ENCODE assay signal across 22 cellular contexts in genomic region chr10:63801139-63801538, GRCh38.
DNase-seq lines count a peak whose midpoint lies in the region; ATAC-seq and TF ChIP-seq lines count a peak whose summit lies in the region.
"Had no signal": no experiment of that assay in that cellular context is flagged by ENCODE, and none has a peak within 500 bp of the region (broad histone marks: within the 10 kb centered on the region; RNA-seq: fewer than 3 reads in every experiment).

No MANE protein-coding gene starts in this region.

- DNase-seq in Right ventricle myocardium superior, result no peak
- no peak for DNase-seq in left cardiac atrium
- DNase-seq in left ventricle myocardium superior, result no peak
- no peak for DNase-seq in Right ventricle myocardium inferior (ENCODE audit: missing footprints)
- no peak for DNase-seq in tibial artery
- no peak for DNase-seq in NCI-H128 (lab: John Stamatoyannopoulos, UW; ENCODE audit: unreplicated experiment)
- DNase-seq: AML-193; Caco-2; CD4-positive, alpha-beta T cell; DMS153; DMS79; GDM1; GOT3; H7; HFFc6 had no signal

- peak overlapping the region; percentile 59 to 68 for H3K27ac ChIP-seq in tibial artery
- H3K27ac ChIP-seq: 22Rv1, A549, C4-2B, HL-60 had no signal

- no peaks in the 10 kb centered on the region for H3K27me3 Mint-ChIP-seq in nephron (ENCODE audit: low read depth)
- H3K27me3 Mint-ChIP-seq: CD4-positive, alpha-beta T cell had no signal

- intact Hi-C loops in Right ventricle myocardium superior (cut with DNase I), result no loop called here
- intact Hi-C loops in left cardiac atrium (cut with DNase I), result no loop called here
- intact Hi-C loops in left ventricle myocardium superior (cut with micrococcal nuclease), result loop anchor here (2.0 kb wide), 1 partner anchor 32 kb away; no protein-coding TSS in a partner anchor
- intact Hi-C loops in Right ventricle myocardium inferior (cut with DNase I), result loop anchor here (1.0 kb wide), 1 partner anchor 18 kb away; no protein-coding TSS in a partner anchor
- intact Hi-C loops in tibial artery (cut with DNase I; ENCODE audit: low total_unique reads), result loop anchor here (5.0 kb wide), 1 partner anchor 79 kb away; no protein-coding TSS in a partner anchor

- H3K36me3 ChIP-seq in tibial artery, result no peaks in the 10 kb centered on the region

- peaks cover 23% of the 10 kb centered on the region for H3K4me1 Mint-ChIP-seq in nephron

- H3K4me3 Mint-ChIP-seq in nephron, result no peak overlapping the region
- H3K4me3 Mint-ChIP-seq: CD4-positive, alpha-beta T cell; HFFc6 had no signal

- ATAC-seq in Right ventricle myocardium superior (ENCODE audit: poor library complexity) (peak; percentile 54), left cardiac atrium (no peak), left ventricle myocardium superior (peak; percentile 16), Right ventricle myocardium inferior (no peak), GM18498 (IDR thresholded peaks at IDR 0.05; ENCODE audit: unreplicated experiment) (no peak)
- ATAC-seq: A549, HCT116 had no signal

- peaks cover 5% of the 10 kb centered on the region for H3K9me3 Mint-ChIP-seq in nephron
- H3K9me3 Mint-ChIP-seq: HFFc6 had no signal

- no peak for TF ChIP-seq CTCF in nephron (IDR thresholded peaks at IDR 0.05; ENCODE audit: unreplicated experiment in 3 of 3)
- no peak for TF ChIP-seq CTCF in tibial artery (IDR thresholded peaks at IDR 0.05)

- H3K9me3 ChIP-seq in tibial artery, result no peaks in the 10 kb centered on the region

- H3K36me3 Mint-ChIP-seq in nephron (ENCODE audit: low read depth), result no peaks in the 10 kb centered on the region

- no peak overlapping the region for H3K4me3 ChIP-seq in tibial artery
- H3K4me3 ChIP-seq: A549 had no signal

- no peaks in the 10 kb centered on the region for H3K27me3 ChIP-seq in tibial artery

- peak overlapping the region; percentile 48 to 58 (median 57) for H3K27ac Mint-ChIP-seq in nephron
- H3K27ac Mint-ChIP-seq: CD4-positive, alpha-beta T cell; HFFc6 had no signal

- peaks cover 0 to 30% (median 3%) of the 10 kb centered on the region in 4 donors for H3K4me1 ChIP-seq in tibial artery
- H3K4me1 ChIP-seq: A549, Caco-2 had no signal

Comparison
In these comparisons a context has a peak if more than half of its experiments do, and no peak if none do; other contexts are left out.
1. ATAC-seq: peak in Right ventricle myocardium superior (single experiment) and left ventricle myocardium superior (single experiment); none in left cardiac atrium (0 of 2), Right ventricle myocardium inferior (single experiment) and GM18498 (single experiment).
2. intact Hi-C loops: an anchor here in left ventricle myocardium superior (2.0 kb wide), Right ventricle myocardium inferior (1.0 kb wide) and tibial artery (5.0 kb wide); none called in Right ventricle myocardium superior and left cardiac atrium.